16 cellular contexts compared by ENCODE assay signal in the genomic region with DNA sequence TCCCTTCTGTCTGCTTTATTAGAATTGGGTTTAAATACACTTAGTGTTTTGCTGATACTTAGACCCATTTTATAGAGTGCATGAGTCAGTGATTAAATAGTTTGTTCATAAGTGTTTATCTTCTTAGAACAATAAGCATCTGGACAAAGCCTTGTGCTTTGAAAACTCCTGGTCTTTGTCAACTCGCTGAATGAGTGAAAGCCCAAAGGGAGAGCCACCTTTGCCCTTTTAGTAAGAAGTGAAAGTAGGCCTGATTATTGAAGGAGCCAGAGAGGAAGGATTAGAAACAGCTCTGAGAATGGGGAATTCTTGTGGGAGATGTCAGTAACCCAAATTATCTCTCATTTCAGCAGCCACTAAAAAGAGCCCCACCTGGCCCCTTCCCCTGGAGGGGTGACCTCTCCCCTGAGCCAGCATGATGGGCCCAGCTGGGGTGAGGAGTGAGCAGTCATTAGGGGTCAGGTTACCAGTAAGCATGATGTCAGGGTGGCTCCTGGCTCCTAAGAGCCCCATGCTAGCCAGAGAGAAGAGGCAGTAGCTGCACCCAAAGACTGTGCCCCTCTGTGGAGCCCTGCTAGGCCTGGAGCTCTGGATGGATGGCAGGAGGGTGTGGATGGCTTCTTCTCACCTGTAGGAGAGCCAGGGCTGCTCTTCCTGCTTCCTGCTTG.
DNase-seq lines count a peak whose midpoint lies in the region; ATAC-seq and TF ChIP-seq lines count a peak whose summit lies in the region.
"Had no signal": no experiment of that assay in that cellular context is flagged by ENCODE, and none has a peak within 500 bp of the region (broad histone marks: within the 10 kb centered on the region; RNA-seq: fewer than 3 reads in every experiment).

No MANE protein-coding gene starts in this region.

- peaks cover 62% of the 10 kb centered on the region for H3F3A ChIP-seq in GM23248 (ENCODE audit: insufficient read depth)

- ATAC-seq in activated CD4-positive, alpha-beta T cell treated with anti-CD3 and anti-CD28 coated beads for 36 hours = no peak
- ATAC-seq in upper lobe of left lung (ENCODE audit: low FRiP score in 2 of 2) = no peak
- ATAC-seq in body of pancreas = no peak
- ATAC-seq: activated naive CD8-positive, alpha-beta T cell treated with anti-CD3 and anti-CD28 coated beads, Interleukin-2, amount 50 U/mL, for 24 hours; esophagus mucosa; T-cell had no signal

- no peaks in the 10 kb centered on the region for H4K20me1 ChIP-seq in GM23248 (ENCODE audit: insufficient read depth)

- H3K9me3 Mint-ChIP-seq in activated CD4-positive, alpha-beta T cell treated with anti-CD3 and anti-CD28 coated beads for 36 hours (ENCODE audit: low read depth) = no peaks in the 10 kb centered on the region
- H3K9me3 Mint-ChIP-seq: activated naive CD8-positive, alpha-beta T cell treated with anti-CD3 and anti-CD28 coated beads, Interleukin-2, amount 50 U/mL, for 24 hours; T-cell had no signal

- intact Hi-C loops in activated CD4-positive, alpha-beta T cell treated with anti-CD3 and anti-CD28 coated beads for 36 hours (cut with DNase I, micrococcal nuclease) = no loop called here
- intact Hi-C loops in body of pancreas (cut with DNase I) = no loop called here

- TF ChIP-seq EP300 in upper lobe of left lung (IDR thresholded peaks at IDR 0.05) = no peak

- CTCF ChIA-PET in activated CD4-positive, alpha-beta T cell treated with anti-CD3 and anti-CD28 coated beads for 36 hours (lab: Charles Lee) = no interaction called here

- H3K4me1 Mint-ChIP-seq in activated CD4-positive, alpha-beta T cell treated with anti-CD3 and anti-CD28 coated beads for 36 hours = no peaks in the 10 kb centered on the region
- H3K4me1 Mint-ChIP-seq: activated naive CD8-positive, alpha-beta T cell treated with anti-CD3 and anti-CD28 coated beads, Interleukin-2, amount 50 U/mL, for 24 hours; T-cell had no signal

- H3K23ac ChIP-seq in neuronal stem cell (ENCODE audit: low read depth, low read length, poor library complexity) = no peak overlapping the region

- no peak overlapping the region for H2BK120ac ChIP-seq in neuronal stem cell (ENCODE audit: low read depth, low read length)

- no peak overlapping the region for H4K91ac ChIP-seq in neuronal stem cell (ENCODE audit: low read depth, low read length, poor library complexity)

- no peaks in the 10 kb centered on the region for H3K9me3 ChIP-seq in GM23248 (ENCODE audit: low read depth)
- no peaks in the 10 kb centered on the region for H3K9me3 ChIP-seq in SJCRH30 (replicated peaks)
- peaks cover 0 to 7% of the 10 kb centered on the region in 2 donors for H3K9me3 ChIP-seq in neuronal stem cell (replicated peaks in 1 of 2; ENCODE audit: control insufficient read depth in 2 of 2, insufficient read depth in 1 of 2, low read depth in 1 of 2, low read length in 2 of 2)
- no peaks in the 10 kb centered on the region for H3K9me3 ChIP-seq in upper lobe of left lung
- H3K9me3 ChIP-seq in body of pancreas = no peaks in the 10 kb centered on the region
- H3K9me3 ChIP-seq: thoracic aorta had no signal

- TF ChIP-seq CTCF in C4-2B (conservative IDR thresholded peaks at IDR 0.05) = no peak
- no peak for TF ChIP-seq CTCF in upper lobe of left lung (IDR thresholded peaks at IDR 0.05)
- TF ChIP-seq CTCF in body of pancreas (IDR thresholded peaks at IDR 0.05) = no peak

- no peaks in the 10 kb centered on the region for H3K36me3 Mint-ChIP-seq in activated CD4-positive, alpha-beta T cell treated with anti-CD3 and anti-CD28 coated beads for 36 hours (ENCODE audit: low read depth)
- H3K36me3 Mint-ChIP-seq: mesothelial cell of epicardium, T-cell had no signal

- no peak overlapping the region for H3K27ac Mint-ChIP-seq in activated CD4-positive, alpha-beta T cell treated with anti-CD3 and anti-CD28 coated beads for 36 hours
- H3K27ac Mint-ChIP-seq: activated naive CD8-positive, alpha-beta T cell treated with anti-CD3 and anti-CD28 coated beads, Interleukin-2, amount 50 U/mL, for 24 hours; mesothelial cell of epicardium; T-cell had no signal

- H3K27ac ChIP-seq in C4-2B (peak overlapping the region; percentile 61), GM23248 (peak overlapping the region; percentile 82), SJCRH30 (no peak overlapping the region), neuronal stem cell (replicated peaks; ENCODE audit: low read length) (peak overlapping the region; percentile 72), upper lobe of left lung (no peak overlapping the region), body of pancreas (no peak overlapping the region)
- H3K27ac ChIP-seq: thoracic aorta had no signal

- H4K8ac ChIP-seq in neuronal stem cell (ENCODE audit: low read depth, low read length) = no peak overlapping the region

- no peak overlapping the region for H3K14ac ChIP-seq in neuronal stem cell (ENCODE audit: low read length)

- H3K4ac ChIP-seq in neuronal stem cell (ENCODE audit: low read length) = no peak overlapping the region

- no peaks in the 10 kb centered on the region for H3K79me1 ChIP-seq in neuronal stem cell (ENCODE audit: low read depth, low read length)

- no peak overlapping the region for H2BK5ac ChIP-seq in neuronal stem cell (ENCODE audit: low read length)

- H2BK15ac ChIP-seq in neuronal stem cell (ENCODE audit: low read length) = no peak overlapping the region

- H3K4me1 ChIP-seq in GM23248 (ENCODE audit: insufficient read depth) = peaks cover 57% of the 10 kb centered on the region
- peaks cover 44% of the 10 kb centered on the region for H3K4me1 ChIP-seq in SJCRH30
- peaks cover 17 to 35% of the 10 kb centered on the region in 2 donors for H3K4me1 ChIP-seq in neuronal stem cell (ENCODE audit: control insufficient read depth in 2 of 2, insufficient read depth in 1 of 2, low read depth in 1 of 2, low read length in 2 of 2)
- H3K4me1 ChIP-seq in upper lobe of left lung = peaks cover 0 to 20% (median 9%) of the 10 kb centered on the region in 4 donors
- peaks cover 6% of the 10 kb centered on the region for H3K4me1 ChIP-seq in body of pancreas

- H3K4me2 ChIP-seq in GM23248 (ENCODE audit: unreplicated experiment) (peak overlapping the region; percentile 34), neuronal stem cell (ENCODE audit: insufficient read depth, low read length, poor library complexity, severe bottlenecking) (no peak overlapping the region)

- 93 to 97% methylated on average over 1 of the region's 1 CpG for WGBS in GM23248 (ENCODE audit: low coverage in 1 of 2, low lambda C conversion rate in 2 of 2, missing lambda C conversion rate in 2 of 2), 2 experiments
- WGBS in neuronal stem cell (ENCODE audit: extremely low coverage in 2 of 2, insufficient read length in 2 of 2, insufficient replicate concordance in 1 of 2), 2 donors = no CpG with 5 or more reads among the region's 1 CpG
- 64 to 65% methylated on average over 1 of the region's 1 CpG for WGBS in upper lobe of left lung, 2 donors
- WGBS in body of pancreas, 2 donors = 64 to 85% methylated on average over 1 of the region's 1 CpG

- H2AK5ac ChIP-seq in neuronal stem cell (ENCODE audit: low read depth, low read length) = peak overlapping the region; percentile 12

- peak overlapping the region; percentile 20 for H3K18ac ChIP-seq in neuronal stem cell (ENCODE audit: low read length)

- no peak overlapping the region for H3K4me3 Mint-ChIP-seq in activated CD4-positive, alpha-beta T cell treated with anti-CD3 and anti-CD28 coated beads for 36 hours
- H3K4me3 Mint-ChIP-seq: activated naive CD8-positive, alpha-beta T cell treated with anti-CD3 and anti-CD28 coated beads, Interleukin-2, amount 50 U/mL, for 24 hours; mesothelial cell of epicardium; T-cell had no signal

- no peaks in the 10 kb centered on the region for H3K79me2 ChIP-seq in GM23248 (ENCODE audit: insufficient read depth)

- no peaks in the 10 kb centered on the region for H3K27me3 ChIP-seq in GM23248 (replicated peaks; ENCODE audit: insufficient read depth)
- no peaks in the 10 kb centered on the region for H3K27me3 ChIP-seq in SJCRH30
- no peaks in the 10 kb centered on the region for H3K27me3 ChIP-seq in neuronal stem cell (ENCODE audit: control insufficient read depth in 3 of 3, insufficient read depth in 3 of 3, low read depth in 1 of 3, low read length in 3 of 3)
- no peaks in the 10 kb centered on the region for H3K27me3 ChIP-seq in upper lobe of left lung
- H3K27me3 ChIP-seq in body of pancreas = no peaks in the 10 kb centered on the region

- H3K9ac ChIP-seq in GM23248 (peak overlapping the region; percentile 51; the same call in 1 of the 2 replicates), neuronal stem cell (ENCODE audit: low read depth, low read length, poor library complexity) (no peak overlapping the region)

- H3K4me3 ChIP-seq in GM23248 = no peak overlapping the region
- H3K4me3 ChIP-seq in SJCRH30 = no peak overlapping the region
- no peak overlapping the region for H3K4me3 ChIP-seq in neuronal stem cell (ENCODE audit: low read length in 2 of 2)
- H3K4me3 ChIP-seq in upper lobe of left lung = no peak overlapping the region
- H3K4me3 ChIP-seq in body of pancreas = no peak overlapping the region
- H3K4me3 ChIP-seq: thoracic aorta had no signal

- H2AFZ ChIP-seq in GM23248 = no peak overlapping the region
- no peak overlapping the region for H2AFZ ChIP-seq in neuronal stem cell (ENCODE audit: low read length)

- H3K9me2 ChIP-seq in GM23248 (ENCODE audit: insufficient read depth) = no peaks in the 10 kb centered on the region

- peaks cover 14% of the 10 kb centered on the region for H3K27me3 Mint-ChIP-seq in activated CD4-positive, alpha-beta T cell treated with anti-CD3 and anti-CD28 coated beads for 36 hours

- DNase-seq in GM23248 (peak; percentile 24), SJCRH30 (peak; percentile 59 to 76), neuronal stem cell (ENCODE audit: low spot score) (peak; percentile 40), upper lobe of left lung (no peak), hypothalamus (lab: John Stamatoyannopoulos, UW) (no peak), body of pancreas (no peak)
- DNase-seq in activated CD4-positive, alpha-beta T cell treated with anti-CD3 and anti-CD28 coated beads for 36 hours = no peak
- DNase-seq: activated naive CD8-positive, alpha-beta T cell treated with anti-CD3 and anti-CD28 coated beads, Interleukin-2, amount 50 U/mL, for 24 hours; DMS79 treated with DMSO at 0.1 percent for 48 hours; NCI-H2171 treated with DMSO at 0.1 percent for 48 hours; stimulated activated CD4-positive, alpha-beta T cell treated with anti-CD3 and anti-CD28 coated beads, Interleukin-15, amount 100 ng/mL, for 24 hours; T-cell had no signal

- no peak overlapping the region for H2BK12ac ChIP-seq in neuronal stem cell (ENCODE audit: low read length)

- H3K36me3 ChIP-seq in GM23248 (ENCODE audit: low read depth) = no peaks in the 10 kb centered on the region
- peaks cover 4% of the 10 kb centered on the region; the same call in 1 of the 2 replicates for H3K36me3 ChIP-seq in SJCRH30
- H3K36me3 ChIP-seq in neuronal stem cell (replicated peaks in 1 of 2; ENCODE audit: control insufficient read depth in 2 of 2, insufficient read depth in 2 of 2, low read length in 2 of 2) = no peaks in the 10 kb centered on the region
- no peaks in the 10 kb centered on the region for H3K36me3 ChIP-seq in upper lobe of left lung
- H3K36me3 ChIP-seq in body of pancreas (replicated peaks in 1 of 2; ENCODE audit: insufficient read depth in 1 of 2, low read depth in 2 of 2) = no peaks in the 10 kb centered on the region
- H3K36me3 ChIP-seq: thoracic aorta had no signal

- no peak for TF ChIP-seq POLR2A in upper lobe of left lung (IDR thresholded peaks at IDR 0.05)
- TF ChIP-seq POLR2A in body of pancreas (IDR thresholded peaks at IDR 0.05) = no peak

- in situ Hi-C loops in GM23248 (cut with MboI) = no loop called here

- POLR2A ChIA-PET in activated CD4-positive, alpha-beta T cell treated with anti-CD3 and anti-CD28 coated beads for 36 hours (lab: Charles Lee) = no interaction called here

Comparison
In these comparisons a context has a peak if more than half of its experiments do, and no peak if none do; other contexts are left out.
1. H3K27ac ChIP-seq: peak in C4-2B (single experiment), GM23248 (single experiment) and neuronal stem cell (single experiment); none in SJCRH30 (single experiment), upper lobe of left lung (0 of 4) and body of pancreas (0 of 4).
2. DNase-seq: peak in GM23248 (single experiment), SJCRH30 (2 of 2) and neuronal stem cell (single experiment); none in activated CD4-positive, alpha-beta T cell treated with anti-CD3 and anti-CD28 coated beads for 36 hours (single experiment), upper lobe of left lung (0 of 2), hypothalamus (0 of 51) and body of pancreas (0 of 4).